In genomic region chr22:21714059-21714770, GRCh38 we compare ENCODE assay signal across 20 cellular contexts. TPM values are rescaled to one million over a fixed set of nuclear protein-coding genes. Genes with fewer than 3 reads are reported as not detected.
DNase-seq lines count a peak whose midpoint lies in the region; ATAC-seq, FAIRE-seq and TF ChIP-seq lines count a peak whose summit lies in the region.
"Had no signal": no experiment of that assay in that cellular context is flagged by ENCODE, and none has a peak within 500 bp of the region (broad histone marks: within the 10 kb centered on the region; RNA-seq: fewer than 3 reads in every experiment).

No MANE protein-coding gene starts in this region.

- H3K9me1 ChIP-seq in K562 (ENCODE audit: control insufficient read depth, insufficient read depth, low read length): no peaks in the 10 kb centered on the region

- peaks cover 47 to 72% of the 10 kb centered on the region in 2 experiments for H3K27me3 ChIP-seq in K562 (ENCODE audit: control insufficient read depth in 2 of 2, insufficient read depth in 2 of 2, low read length in 2 of 2)
- H3K27me3 ChIP-seq: brain microvascular endothelial cell, colonic mucosa, transverse colon had no signal

- no peak for TF ChIP-seq POLR2A in K562 (conservative IDR thresholded peaks at IDR 0.05)

- BruUV-seq in K562 (replicated peaks; lab: Mats Ljungman, UMichigan): no TSS peak

- H3K9me3 Mint-ChIP-seq in nephron (no peaks in the 10 kb centered on the region), type B pancreatic cell (no peaks in the 10 kb centered on the region)
- H3K9me3 Mint-ChIP-seq: activated CD8-positive, alpha-beta T cell treated with anti-CD3 and anti-CD28 coated beads for 36 hours; GM23338 had no signal

- in situ Hi-C loops in K562 (cut with MboI): loop anchor here (5.0 kb wide), 1 partner anchor 233 kb away; no protein-coding TSS in a partner anchor

- no peak for FAIRE-seq in K562 (lab: Jason Lieb, UNC)

- peaks cover 9 to 14% of the 10 kb centered on the region in 2 experiments; a peak in 4 of 5 replicates for H3K4me1 ChIP-seq in K562 (replicated peaks in 1 of 2; ENCODE audit: control insufficient read depth in 2 of 2, insufficient read depth in 2 of 2, low read length in 2 of 2)
- H3K4me1 ChIP-seq: colonic mucosa, prostate gland had no signal

- no peak for TF ChIP-seq CTCF in K562 (IDR thresholded peaks at IDR 0.05 in 2 of 3, conservative IDR thresholded peaks at IDR 0.05 in 1 of 3; ENCODE audit: insufficient read depth in 2 of 3, low read depth in 1 of 3, low read length in 3 of 3)
- no peak for TF ChIP-seq CTCF in nephron (IDR thresholded peaks at IDR 0.05; ENCODE audit: unreplicated experiment in 3 of 3)
- TF ChIP-seq CTCF in type B pancreatic cell (conservative IDR thresholded peaks at IDR 0.05): no peak
- no peak for TF ChIP-seq CTCF in coronary artery (IDR thresholded peaks at IDR 0.05)

- H4K20me1 ChIP-seq in K562 (replicated peaks; ENCODE audit: control insufficient read depth, insufficient read depth, low read length): peaks cover 39% of the 10 kb centered on the region

- H3K36me3 Mint-ChIP-seq in nephron (ENCODE audit: low read depth) (peaks cover 16% of the 10 kb centered on the region), type B pancreatic cell (peaks cover 7% of the 10 kb centered on the region)

- H2AFZ ChIP-seq in K562 (ENCODE audit: low read depth, low read length): no peak overlapping the region
- H2AFZ ChIP-seq: GM23338 had no signal

- H3K27ac Mint-ChIP-seq in nephron (peak overlapping the region; percentile 56 to 71 (median 58)), type B pancreatic cell (peak overlapping the region; percentile 72)
- H3K27ac Mint-ChIP-seq: activated CD8-positive, alpha-beta T cell treated with anti-CD3 and anti-CD28 coated beads for 36 hours; GM23338 had no signal

- CTCF ChIA-PET in K562 (lab: Yijun Ruan, JAX; ENCODE audit: low intra/inter-chr PET ratio): interaction anchor here (0.5 to 12.1 kb wide), 12 partner anchors 9 to 341 kb away, joined by 3 to 609 read pairs (median 14); partner anchors contain the start of genes MAPK1, PPM1F and TOP3B

- no peaks in the 10 kb centered on the region for H3K36me3 ChIP-seq in K562 (ENCODE audit: control insufficient read depth, insufficient read depth, low read length)
- H3K36me3 ChIP-seq: brain microvascular endothelial cell, colonic mucosa, prostate gland, transverse colon had no signal

- TF ChIP-seq EP300 in K562 (IDR thresholded peaks at IDR 0.05; ENCODE audit: low read length): no peak

- H3K79me2 ChIP-seq in K562 (ENCODE audit: control insufficient read depth, insufficient read depth, low read length): no peaks in the 10 kb centered on the region

- POLR2A ChIA-PET in K562 (lab: Yijun Ruan, JAX): interaction anchor here (1.0 to 2.6 kb wide), 4 partner anchors 14 to 226 kb away, joined by 3 to 12 read pairs (median 4); no protein-coding TSS in a partner anchor

- H3K27ac ChIP-seq in K562 (ENCODE audit: extremely low read depth, low read depth, low read length) (no peak overlapping the region), coronary artery (no peak overlapping the region)
- H3K27ac ChIP-seq: brain microvascular endothelial cell, C4-2B, colonic mucosa, prostate gland, transverse colon had no signal

- H3K4me3 Mint-ChIP-seq in nephron: no peak overlapping the region
- H3K4me3 Mint-ChIP-seq in type B pancreatic cell: no peak overlapping the region
- H3K4me3 Mint-ChIP-seq: activated CD8-positive, alpha-beta T cell treated with anti-CD3 and anti-CD28 coated beads for 36 hours; GM23338 had no signal

- H3K9me3 ChIP-seq in K562 (replicated peaks; ENCODE audit: control insufficient read depth, insufficient read depth, low read depth, low read length): no peaks in the 10 kb centered on the region
- H3K9me3 ChIP-seq: colonic mucosa, prostate gland, transverse colon had no signal

- H3K4me1 Mint-ChIP-seq in nephron (peaks cover 48% of the 10 kb centered on the region), type B pancreatic cell (ENCODE audit: unreplicated experiment) (peaks cover 28% of the 10 kb centered on the region)

- DNase-seq in NCI-H82 (lab: John Stamatoyannopoulos, UW) (peak; percentile 42), NCI-H82 treated with DMSO at 0.1 percent for 48 hours (lab: John Stamatoyannopoulos, UW; ENCODE audit: unreplicated experiment) (no peak), K562 (ENCODE audit: extremely low read depth in 1 of 4, low spot score in 3 of 4) (peak in 3 of 4 experiments; percentile 55 to 70 (median 67)), type B pancreatic cell (ENCODE audit: extremely low spot score, unreplicated experiment) (no peak), coronary artery (ENCODE audit: low spot score) (no peak), NCI-H1930 (lab: John Stamatoyannopoulos, UW) (no peak)
- DNase-seq: activated CD8-positive, alpha-beta T cell treated with anti-CD3 and anti-CD28 coated beads for 36 hours; activated gamma-delta T cell treated with Interleukin-2 at 50 U/mL for 16 hours; colonic mucosa; mesenchymal stem cell; NCI-H1048; NCI-H187; stimulated activated CD4-positive, alpha-beta T cell treated with anti-CD3 and anti-CD28 coated beads, Interleukin-4, amount 100 ng/mL, for 4 hours; transverse colon had no signal

- peak overlapping the region; percentile 1; the same call in 1 of the 2 replicates for H3K4me2 ChIP-seq in K562 (ENCODE audit: insufficient read depth, low read length)
- H3K4me2 ChIP-seq: GM23338 had no signal

- H3K4me3 ChIP-seq in K562 (no peak overlapping the region), coronary artery (no peak overlapping the region)
- H3K4me3 ChIP-seq: colonic mucosa, GM23338, prostate gland, transverse colon had no signal

- intact Hi-C loops in K562 (cut with micrococcal nuclease): loop anchor here (5.0 kb wide), 6 partner anchors 63 to 488 kb away; no protein-coding TSS in a partner anchor

- no peak for TF ChIP-seq RAD21 in K562 (CRISPR knock-in tag; conservative IDR thresholded peaks at IDR 0.05 in 1 of 2, IDR thresholded peaks at IDR 0.05 in 1 of 2)

- H3K9ac ChIP-seq in K562 (ENCODE audit: insufficient read depth in 1 of 2, low read depth in 2 of 2, low read length in 2 of 2): peak overlapping the region in 1 of 2 experiments; percentile 77; a peak in 2 of 4 replicates

- H3K27me3 Mint-ChIP-seq in nephron (ENCODE audit: low read depth): no peaks in the 10 kb centered on the region
- H3K27me3 Mint-ChIP-seq in type B pancreatic cell: no peaks in the 10 kb centered on the region
- H3K27me3 Mint-ChIP-seq: activated CD8-positive, alpha-beta T cell treated with anti-CD3 and anti-CD28 coated beads for 36 hours had no signal

- ATAC-seq in K562 (peak; percentile 1), GM18858 (IDR thresholded peaks at IDR 0.05; ENCODE audit: unreplicated experiment) (no peak)

- WGBS in K562 (ENCODE audit: insufficient coverage, low coverage, missing lambda C conversion rate): 10% methylated on average over 32 of the region's 32 CpGs

TF ChIP-seq in K562, 482 proteins besides CTCF, POLR2A, EP300 and RAD21 (continues in another document):
- peak; percentile 35 for TF ChIP-seq HNRNPLL (IDR thresholded peaks at IDR 0.05; ENCODE audit: low read depth, low read length, poor library complexity, severe bottlenecking)
- no peak for TF ChIP-seq PRMT5 (CRISPR knock-in tag; IDR thresholded peaks at IDR 0.05)

RNA-seq across cellular contexts. Expression of gene YPEL1, which starts 21.4 kb away (rescaled TPM):
- total RNA-seq in K562 (2011; cell fraction: chromatin; rRNA removed; ENCODE audit: low replicate concordance): 4.4 and 6.2 TPM in 2 replicates
- total RNA-seq in K562 (2011; cell fraction: nucleolus; rRNA removed): 3.0 TPM in 2 replicates
- total RNA-seq in K562 (2011; cell fraction: nucleoplasm; rRNA removed): 4.6 and 4.7 TPM in 2 replicates
- total RNA-seq in K562 (2014; rRNA removed) (0.18 and 0.49 TPM in 2 replicates), K562 (2014; rRNA removed; fragmentation: Illumina TruSeq; extraction: Trizol) (0.41 and 0.47 TPM in 2 replicates), K562 (2015; rRNA removed; fragmentation: Illumina TruSeq; extraction: Trizol) (0.15 and 0.25 TPM in 2 replicates), K562 (2021) (0.53 and 0.54 TPM in 2 replicates), type B pancreatic cell (ENCODE audit: low replicate concordance) (7.8 and 19.3 TPM in 2 replicates)
- polyA plus RNA-seq in K562 (2011; rRNA removed) (2.2 and 2.4 TPM in 2 replicates), K562 (2014; fragmentation: Illumina TruSeq; extraction: Trizol) (0.46 TPM in 2 replicates), K562 (2014; fragmentation: Nextera tagmentation; extraction: Ambion mirVana) (under 1 TPM; 0.07 to 0.10 TPM), K562 (2014; rRNA removed) (0.36 and 1.7 TPM in 2 replicates)
- 0.63 and 1.4 TPM in 2 replicates for polyA plus RNA-seq in K562 (2011; cell fraction: cytosol; rRNA removed)
- polyA plus RNA-seq in K562 (2011; cell fraction: nucleus; rRNA removed): 1.9 and 2.6 TPM in 2 replicates
- polyA plus RNA-seq in K562 (2012): 0.59 and 4.0 TPM in 2 replicates
- polyA minus RNA-seq in K562 (2011; rRNA and poly(A)+ RNA removed): 1.4 and 3.0 TPM in 2 replicates
- polyA minus RNA-seq in K562 (2011; cell fraction: cytosol; rRNA and poly(A)+ RNA removed): 0.46 and 0.67 TPM in 2 replicates
- 0.67 and 1.00 TPM in 2 replicates for polyA minus RNA-seq in K562 (2011; cell fraction: nucleus; rRNA and poly(A)+ RNA removed)

RNA-seq across cellular contexts. Expression of gene PPIL2, which starts 48.4 kb away (rescaled TPM):
- 1,132 and 1,539 TPM in 2 replicates for total RNA-seq in K562 (2011; cell fraction: chromatin; rRNA removed; ENCODE audit: low replicate concordance)
- 736 and 826 TPM in 2 replicates for total RNA-seq in K562 (2011; cell fraction: nucleolus; rRNA removed)
- total RNA-seq in K562 (2011; cell fraction: nucleoplasm; rRNA removed): 718 and 814 TPM in 2 replicates
- total RNA-seq in K562 (2014; rRNA removed) (174 and 195 TPM in 2 replicates), K562 (2014; rRNA removed; fragmentation: Illumina TruSeq; extraction: Trizol) (104 and 115 TPM in 2 replicates), K562 (2015; rRNA removed; fragmentation: Illumina TruSeq; extraction: Trizol) (170 and 172 TPM in 2 replicates), K562 (2021) (251 and 267 TPM in 2 replicates), type B pancreatic cell (ENCODE audit: low replicate concordance) (41.1 and 49.2 TPM in 2 replicates)
- polyA plus RNA-seq in K562 (2011; rRNA removed) (193 and 247 TPM in 2 replicates), K562 (2014; fragmentation: Illumina TruSeq; extraction: Trizol) (250 and 261 TPM in 2 replicates), K562 (2014; fragmentation: Nextera tagmentation; extraction: Ambion mirVana) (10 to 100 TPM; 13.2 to 28.8 TPM), K562 (2014; rRNA removed) (268 and 298 TPM in 2 replicates)
- polyA plus RNA-seq in K562 (2011; cell fraction: cytosol; rRNA removed): 143 and 211 TPM in 2 replicates
- 801 and 951 TPM in 2 replicates for polyA plus RNA-seq in K562 (2011; cell fraction: nucleus; rRNA removed)
- 185 and 193 TPM in 2 replicates for polyA plus RNA-seq in K562 (2012)
- 228 and 271 TPM in 2 replicates for polyA minus RNA-seq in K562 (2011; rRNA and poly(A)+ RNA removed)
- 95.6 and 98.4 TPM in 2 replicates for polyA minus RNA-seq in K562 (2011; cell fraction: cytosol; rRNA and poly(A)+ RNA removed)
- polyA minus RNA-seq in K562 (2011; cell fraction: nucleus; rRNA and poly(A)+ RNA removed): 325 and 509 TPM in 2 replicates

Comparison
In these comparisons a context has a peak if more than half of its experiments do, and no peak if none do; other contexts are left out.
1. DNase-seq: peak in NCI-H82 (single experiment) and K562 (3 of 4); none in NCI-H82 treated with DMSO at 0.1 percent for 48 hours (single experiment), type B pancreatic cell (single experiment), coronary artery (single experiment) and NCI-H1930 (0 of 2).